ENCODE assay signal across 23 cellular contexts in genomic region chr17:48409607-48410006, GRCh38. TPM values are rescaled to one million over a fixed set of nuclear protein-coding genes. Genes with fewer than 3 reads are reported as not detected.
"Had no signal": no experiment of that assay in that cellular context is flagged by ENCODE, and none has a peak within 500 bp of the region (broad histone marks: within the 10 kb centered on the region; RNA-seq: fewer than 3 reads in every experiment).

No MANE protein-coding gene starts in this region.

- H3K9me3 Mint-ChIP-seq: activated T-cell treated with anti-CD3 and anti-CD28 coated beads, Interleukin-2, amount 50 U/mL, for 4 hours; nephron had no signal

- H3K27me3 ChIP-seq: breast epithelium had no signal

- H3K36me3 ChIP-seq: breast epithelium, esophagus muscularis mucosa, heart right ventricle, left lung, lower lobe of right lung, spleen, tibial nerve had no signal

- H3K27ac ChIP-seq: breast epithelium, esophagus muscularis mucosa, foreskin keratinocyte, heart right ventricle, left lung, lower lobe of right lung, spleen, tibial nerve had no signal

- H3K4me1 Mint-ChIP-seq: nephron had no signal

- DNase-seq: activated CD4-positive, CD25-positive, alpha-beta regulatory T cell treated with anti-CD3 and anti-CD28 coated beads, Interleukin-2, amount 50 U/mL, for 72 hours; activated CD8-positive, alpha-beta memory T cell treated with anti-CD3 and anti-CD28 coated beads, Interleukin-2, amount 50 U/mL, for 4 hours; activated gamma-delta T cell; activated T-cell treated with anti-CD3 and anti-CD28 coated beads, Interleukin-2, amount 50 U/mL, for 4 hours; central memory CD4-positive, alpha-beta T cell; dermis blood vessel endothelial cell; effector CD4-positive, alpha-beta T cell; foreskin keratinocyte; heart right ventricle; left lung; lower lobe of right lung; mesenchymal stem cell; posterior cingulate gyrus; right cardiac atrium; spleen; stimulated activated naive CD4-positive, alpha-beta T cell treated with Interleukin-2 at 50 U/mL for 16 hours; T-helper 2 cell had no signal

- H3K27ac Mint-ChIP-seq: nephron had no signal

- H3K4me3 ChIP-seq: breast epithelium, esophagus muscularis mucosa, heart right ventricle, left lung, lower lobe of right lung, spleen, tibial nerve had no signal

- H3K9me3 ChIP-seq: breast epithelium, esophagus muscularis mucosa, heart right ventricle, left lung, lower lobe of right lung, spleen, tibial nerve had no signal

- ATAC-seq: activated T-cell treated with anti-CD3 and anti-CD28 coated beads, Interleukin-2, amount 50 U/mL, for 4 hours; foreskin keratinocyte; heart right ventricle; left lung; lower lobe of right lung; right cardiac atrium; SK-N-SH treated with all-trans-retinoic acid at 6 μM for 48 hours had no signal

- H3K4me1 ChIP-seq: breast epithelium, esophagus muscularis mucosa, foreskin keratinocyte, heart right ventricle, left lung, lower lobe of right lung, tibial nerve had no signal

- H3K4me3 Mint-ChIP-seq: activated T-cell treated with anti-CD3 and anti-CD28 coated beads, Interleukin-2, amount 50 U/mL, for 4 hours; nephron had no signal

RNA-seq across cellular contexts. Expression of gene SKAP1, which starts 20.4 kb away (rescaled TPM):
- total RNA-seq: foreskin keratinocyte, osteoblast had no signal
- polyA plus RNA-seq: foreskin keratinocyte had no signal
